Comparison of ENCODE assay signal across 1 cellular context in genomic region chr1:234477373-234478151, GRCh38.
TF ChIP-seq lines count a peak whose summit lies in the region.

No MANE protein-coding gene starts in this region.

TF ChIP-seq in SK-N-SH treated with all-trans-retinoic acid at 6 μM for 48 hours, 23 proteins besides CTCF, POLR2A, EP300 and RAD21 (continued from another document):
- TF ChIP-seq, protein P1, sequence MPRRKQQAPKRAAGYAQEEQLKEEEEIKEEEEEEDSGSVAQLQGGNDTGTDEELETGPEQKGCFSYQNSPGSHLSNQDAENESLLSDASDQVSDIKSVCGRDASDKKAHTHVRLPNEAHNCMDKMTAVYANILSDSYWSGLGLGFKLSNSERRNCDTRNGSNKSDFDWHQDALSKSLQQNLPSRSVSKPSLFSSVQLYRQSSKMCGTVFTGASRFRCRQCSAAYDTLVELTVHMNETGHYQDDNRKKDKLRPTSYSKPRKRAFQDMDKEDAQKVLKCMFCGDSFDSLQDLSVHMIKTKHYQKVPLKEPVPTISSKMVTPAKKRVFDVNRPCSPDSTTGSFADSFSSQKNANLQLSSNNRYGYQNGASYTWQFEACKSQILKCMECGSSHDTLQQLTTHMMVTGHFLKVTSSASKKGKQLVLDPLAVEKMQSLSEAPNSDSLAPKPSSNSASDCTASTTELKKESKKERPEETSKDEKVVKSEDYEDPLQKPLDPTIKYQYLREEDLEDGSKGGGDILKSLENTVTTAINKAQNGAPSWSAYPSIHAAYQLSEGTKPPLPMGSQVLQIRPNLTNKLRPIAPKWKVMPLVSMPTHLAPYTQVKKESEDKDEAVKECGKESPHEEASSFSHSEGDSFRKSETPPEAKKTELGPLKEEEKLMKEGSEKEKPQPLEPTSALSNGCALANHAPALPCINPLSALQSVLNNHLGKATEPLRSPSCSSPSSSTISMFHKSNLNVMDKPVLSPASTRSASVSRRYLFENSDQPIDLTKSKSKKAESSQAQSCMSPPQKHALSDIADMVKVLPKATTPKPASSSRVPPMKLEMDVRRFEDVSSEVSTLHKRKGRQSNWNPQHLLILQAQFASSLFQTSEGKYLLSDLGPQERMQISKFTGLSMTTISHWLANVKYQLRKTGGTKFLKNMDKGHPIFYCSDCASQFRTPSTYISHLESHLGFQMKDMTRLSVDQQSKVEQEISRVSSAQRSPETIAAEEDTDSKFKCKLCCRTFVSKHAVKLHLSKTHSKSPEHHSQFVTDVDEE (CRISPR knock-in tag; IDR thresholded peaks at IDR 0.05): no peak
- TF ChIP-seq TOX (CRISPR knock-in tag; IDR thresholded peaks at IDR 0.05; ENCODE audit: borderline replicate concordance) (no peak), RARB (CRISPR knock-in tag; IDR thresholded peaks at IDR 0.05) (no peak), CREB5 (CRISPR knock-in tag; IDR thresholded peaks at IDR 0.05; ENCODE audit: low read depth) (no peak), ESRRG (CRISPR knock-in tag; IDR thresholded peaks at IDR 0.05) (no peak), GLIS3 (CRISPR knock-in tag; IDR thresholded peaks at IDR 0.05) (no peak), ZNF565 (CRISPR knock-in tag; conservative IDR thresholded peaks at IDR 0.05; ENCODE audit: low read depth) (no peak), PPARA (CRISPR knock-in tag; IDR thresholded peaks at IDR 0.05; ENCODE audit: borderline replicate concordance) (no peak), POU6F1 (CRISPR knock-in tag; IDR thresholded peaks at IDR 0.05; ENCODE audit: borderline replicate concordance, low read depth) (no peak), ZFP3 (CRISPR knock-in tag; IDR thresholded peaks at IDR 0.05) (no peak), ISL1 (CRISPR knock-in tag; IDR thresholded peaks at IDR 0.05) (no peak), ZC3H10 (CRISPR knock-in tag; IDR thresholded peaks at IDR 0.05) (no peak)
- TF ChIP-seq, protein P2, sequence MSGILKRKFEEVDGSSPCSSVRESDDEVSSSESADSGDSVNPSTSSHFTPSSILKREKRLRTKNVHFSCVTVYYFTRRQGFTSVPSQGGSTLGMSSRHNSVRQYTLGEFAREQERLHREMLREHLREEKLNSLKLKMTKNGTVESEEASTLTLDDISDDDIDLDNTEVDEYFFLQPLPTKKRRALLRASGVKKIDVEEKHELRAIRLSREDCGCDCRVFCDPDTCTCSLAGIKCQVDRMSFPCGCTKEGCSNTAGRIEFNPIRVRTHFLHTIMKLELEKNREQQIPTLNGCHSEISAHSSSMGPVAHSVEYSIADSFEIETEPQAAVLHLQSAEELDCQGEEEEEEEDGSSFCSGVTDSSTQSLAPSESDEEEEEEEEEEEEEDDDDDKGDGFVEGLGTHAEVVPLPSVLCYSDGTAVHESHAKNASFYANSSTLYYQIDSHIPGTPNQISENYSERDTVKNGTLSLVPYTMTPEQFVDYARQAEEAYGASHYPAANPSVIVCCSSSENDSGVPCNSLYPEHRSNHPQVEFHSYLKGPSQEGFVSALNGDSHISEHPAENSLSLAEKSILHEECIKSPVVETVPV (CRISPR knock-in tag; IDR thresholded peaks at IDR 0.05): no peak
